In genomic region chr9:108430655-108431054, GRCh38 we compare ENCODE assay signal across 11 cellular contexts.
"Had no signal": no experiment of that assay in that cellular context is flagged by ENCODE, and none has a peak within 500 bp of the region (broad histone marks: within the 10 kb centered on the region; RNA-seq: fewer than 3 reads in every experiment).

No MANE protein-coding gene starts in this region.

- H3K4me1 ChIP-seq: adrenal gland, ascending aorta, body of pancreas, breast epithelium had no signal

- H3K9me3 ChIP-seq: body of pancreas had no signal

- H3K36me3 ChIP-seq: adrenal gland, ascending aorta, brain microvascular endothelial cell, breast epithelium, cardiac muscle cell had no signal

- ATAC-seq: activated naive CD4-positive, alpha-beta T cell treated with anti-CD3 and anti-CD28 coated beads, Interleukin-2, amount 50 U/mL, for 72 hours; activated naive CD8-positive, alpha-beta T cell treated with anti-CD3 and anti-CD28 coated beads, Interleukin-2, amount 50 U/mL, for 24 hours; activated T-cell treated with anti-CD3 and anti-CD28 coated beads, Interleukin-2, amount 50 U/mL, for 4 hours; activated T-cell treated with anti-CD3 and anti-CD28 coated beads, Interleukin-2, amount 50 U/mL, for 72 hours; activated T-helper 17 cell treated with anti-CD3 and anti-CD28 coated beads, Interleukin-2, amount 50 U/mL, for 72 hours; body of pancreas had no signal

- H3K4me3 ChIP-seq: adrenal gland, ascending aorta, body of pancreas, breast epithelium, cardiac muscle cell had no signal

- H3K27ac ChIP-seq: adrenal gland, ascending aorta, body of pancreas, brain microvascular endothelial cell, breast epithelium, cardiac muscle cell had no signal
